ENCODE assay signal across 12 cellular contexts in genomic region chr9:99030082-99030481, GRCh38.
DNase-seq lines count a peak whose midpoint lies in the region; ATAC-seq, FAIRE-seq and TF ChIP-seq lines count a peak whose summit lies in the region.
"Had no signal": no experiment of that assay in that cellular context is flagged by ENCODE, and none has a peak within 500 bp of the region (broad histone marks: within the 10 kb centered on the region; RNA-seq: fewer than 3 reads in every experiment).

No MANE protein-coding gene starts in this region.

- no peaks in the 10 kb centered on the region for H3K9me3 ChIP-seq in body of pancreas
- H3K9me3 ChIP-seq: adrenal gland had no signal

- FAIRE-seq in HTR-8/SVneo (lab: Jason Lieb, UNC): peak; percentile 66

- no peaks in the 10 kb centered on the region for H3K27me3 Mint-ChIP-seq in activated naive CD8-positive, alpha-beta T cell treated with anti-CD3 and anti-CD28 coated beads, Interleukin-2, amount 50 U/mL, for 24 hours

- no peak for TF ChIP-seq CTCF in body of pancreas (IDR thresholded peaks at IDR 0.05)

- peak overlapping the region; percentile 20 for H2AFZ ChIP-seq in ACC112 (ENCODE audit: low read length, unreplicated experiment)

- peaks cover 22% of the 10 kb centered on the region for H3K4me1 Mint-ChIP-seq in activated naive CD8-positive, alpha-beta T cell treated with anti-CD3 and anti-CD28 coated beads, Interleukin-2, amount 50 U/mL, for 24 hours

- peak overlapping the region; percentile 74 for H3K27ac ChIP-seq in ACC112 (ENCODE audit: low read depth, low read length)
- no peak overlapping the region for H3K27ac ChIP-seq in body of pancreas
- H3K27ac ChIP-seq: adrenal gland; BLaER1 treated with 17β-estradiol and CSF1 and Interleukin-3, amounts not matched to agents 10 nM and 100 nM had no signal

- H3K4me3 ChIP-seq in ACC112 (ENCODE audit: low read depth, low read length) (no peak overlapping the region), body of pancreas (no peak overlapping the region)
- H3K4me3 ChIP-seq: adrenal gland; BLaER1 treated with 17β-estradiol and CSF1 and Interleukin-3, amounts not matched to agents 10 nM and 100 nM had no signal

- H3K4me3 Mint-ChIP-seq in activated naive CD8-positive, alpha-beta T cell treated with anti-CD3 and anti-CD28 coated beads, Interleukin-2, amount 50 U/mL, for 24 hours: no peak overlapping the region

- H3K36me3 ChIP-seq in ACC112 (ENCODE audit: insufficient read depth, low read length): no peaks in the 10 kb centered on the region
- no peaks in the 10 kb centered on the region for H3K36me3 ChIP-seq in body of pancreas (replicated peaks in 1 of 2; ENCODE audit: insufficient read depth in 1 of 2, low read depth in 2 of 2)
- H3K36me3 ChIP-seq: BLaER1 treated with 17β-estradiol and CSF1 and Interleukin-3, amounts not matched to agents 10 nM and 100 nM had no signal

- TF ChIP-seq POLR2A in body of pancreas (IDR thresholded peaks at IDR 0.05): no peak

- no peak overlapping the region for H3K27ac Mint-ChIP-seq in activated naive CD8-positive, alpha-beta T cell treated with anti-CD3 and anti-CD28 coated beads, Interleukin-2, amount 50 U/mL, for 24 hours

- intact Hi-C loops in body of pancreas (cut with DNase I): no loop called here

- no peaks in the 10 kb centered on the region for H3K79me2 ChIP-seq in ACC112 (ENCODE audit: control insufficient read depth, insufficient read depth, low read length, unreplicated experiment)

- peak; percentile 28 for DNase-seq in HTR-8/SVneo (ENCODE audit: insufficient read length, low spot score)
- DNase-seq in body of pancreas: no peak
- peak; percentile 88 for DNase-seq in kidney glomerular epithelial cell (lab: John Stamatoyannopoulos, UW)
- no peak for DNase-seq in NCI-H1436 treated with DMSO at 0.1 percent for 48 hours (lab: John Stamatoyannopoulos, UW)
- no peak for DNase-seq in activated naive CD8-positive, alpha-beta T cell treated with anti-CD3 and anti-CD28 coated beads, Interleukin-2, amount 50 U/mL, for 24 hours
- DNase-seq in COLO829 (ENCODE audit: low spot score): no peak
- DNase-seq: NCI-H510A; stimulated activated CD4-positive, alpha-beta T cell treated with anti-CD3 and anti-CD28 coated beads, Interleukin-12 subunit alpha, Interleukin-12 subunit beta, amount 100 ng/mL, for 4 hours had no signal

- 49 to 75% methylated on average over 2 of the region's 2 CpGs for WGBS in body of pancreas, 2 donors

- no peaks in the 10 kb centered on the region for H3K36me3 Mint-ChIP-seq in activated naive CD8-positive, alpha-beta T cell treated with anti-CD3 and anti-CD28 coated beads, Interleukin-2, amount 50 U/mL, for 24 hours (ENCODE audit: low read depth)

- H3K27me3 ChIP-seq in ACC112 (ENCODE audit: insufficient read depth, low read length): no peaks in the 10 kb centered on the region
- no peaks in the 10 kb centered on the region for H3K27me3 ChIP-seq in body of pancreas
- H3K27me3 ChIP-seq: adrenal gland had no signal

- no peaks in the 10 kb centered on the region for H3K9me3 Mint-ChIP-seq in activated naive CD8-positive, alpha-beta T cell treated with anti-CD3 and anti-CD28 coated beads, Interleukin-2, amount 50 U/mL, for 24 hours

- H3K4me1 ChIP-seq in ACC112 (ENCODE audit: control insufficient read depth, insufficient read depth, low read length, unreplicated experiment) (peaks cover 25% of the 10 kb centered on the region), body of pancreas (no peaks in the 10 kb centered on the region)
- H3K4me1 ChIP-seq: adrenal gland had no signal

- ATAC-seq in body of pancreas (peak; percentile 50), GM19324 (IDR thresholded peaks at IDR 0.05; ENCODE audit: low FRiP score, unreplicated experiment) (no peak)
- no peak for ATAC-seq in activated naive CD8-positive, alpha-beta T cell treated with anti-CD3 and anti-CD28 coated beads, Interleukin-2, amount 50 U/mL, for 24 hours

Comparison
In these comparisons a context has a peak if more than half of its experiments do, and no peak if none do; other contexts are left out.
1. DNase-seq: peak in HTR-8/SVneo (single experiment) and kidney glomerular epithelial cell (single experiment); none in body of pancreas (0 of 4), NCI-H1436 treated with DMSO at 0.1 percent for 48 hours (single experiment), activated naive CD8-positive, alpha-beta T cell treated with anti-CD3 and anti-CD28 coated beads, Interleukin-2, amount 50 U/mL, for 24 hours (single experiment) and COLO829 (single experiment).